ENCODE assay signal across 1 cellular context in the genomic region with DNA sequence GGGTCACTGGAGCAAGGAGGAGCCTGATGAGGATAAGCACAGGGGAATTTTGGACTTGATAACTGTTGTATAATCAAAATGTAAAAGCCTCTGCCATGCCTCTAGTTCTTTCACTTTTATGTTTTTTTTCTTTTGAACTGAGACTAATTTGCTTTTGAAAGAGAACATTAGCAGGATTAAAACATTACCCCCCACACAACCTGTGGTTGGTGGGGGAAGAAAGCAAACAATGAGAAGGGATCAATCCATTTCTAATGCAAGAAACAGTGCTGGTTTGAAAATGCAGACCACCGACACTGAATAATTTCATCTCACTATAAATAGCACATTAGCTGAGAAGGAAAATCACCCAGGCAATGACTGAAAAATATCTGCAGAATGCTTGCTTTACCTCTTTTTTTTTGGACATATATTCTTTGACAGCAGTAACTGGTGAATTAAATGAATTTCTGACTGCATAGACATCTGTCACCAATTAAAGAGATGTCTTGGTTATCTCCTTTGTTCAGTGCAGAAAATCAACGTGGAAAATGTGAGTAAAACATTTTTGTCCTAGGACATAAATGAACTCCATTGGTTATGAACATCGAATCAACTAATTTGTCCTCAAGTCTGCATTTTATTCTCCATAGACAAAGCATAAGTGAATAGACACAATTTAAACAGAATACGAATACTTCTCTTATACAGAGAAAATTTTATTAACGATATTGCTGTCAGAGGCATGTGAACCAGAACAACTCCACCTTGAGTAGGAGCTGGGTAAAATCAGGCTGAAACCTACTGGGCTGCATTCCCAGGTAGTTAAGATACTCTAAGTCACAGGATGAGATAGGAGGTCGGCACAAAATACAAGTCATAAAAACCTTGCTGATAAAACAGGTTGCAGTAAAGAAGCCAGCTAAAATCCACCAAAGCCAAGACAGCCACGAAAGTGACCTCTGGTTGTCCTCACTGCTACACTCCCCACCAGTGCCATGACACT.
A peak's percentile ranks its signal among the peaks of the same experiment; 100 is the strongest.
TF ChIP-seq lines count a peak whose summit lies in the region.

No MANE protein-coding gene starts in this region.

TF ChIP-seq in K562, 482 proteins besides CTCF, POLR2A, EP300 and RAD21:
- TF ChIP-seq ZSCAN29 (IDR thresholded peaks at IDR 0.05) (peak; percentile 74), RFX1 (IDR thresholded peaks at IDR 0.05) (peak; percentile 40; the same call in 1 of the 2 replicates), PTTG1 (tag; IDR thresholded peaks at IDR 0.05; ENCODE audit: low read depth) (no peak), MTF1 (CRISPR knock-in tag; IDR thresholded peaks at IDR 0.05; ENCODE audit: borderline replicate concordance) (no peak), STAT5B (CRISPR knock-in tag; IDR thresholded peaks at IDR 0.05) (no peak), MEIS2 (IDR thresholded peaks at IDR 0.05; ENCODE audit: partially characterized antibody) (no peak), RBM17 (IDR thresholded peaks at IDR 0.05; ENCODE audit: borderline replicate concordance, low read depth, low read length) (no peak)
- TF ChIP-seq, protein P1, sequence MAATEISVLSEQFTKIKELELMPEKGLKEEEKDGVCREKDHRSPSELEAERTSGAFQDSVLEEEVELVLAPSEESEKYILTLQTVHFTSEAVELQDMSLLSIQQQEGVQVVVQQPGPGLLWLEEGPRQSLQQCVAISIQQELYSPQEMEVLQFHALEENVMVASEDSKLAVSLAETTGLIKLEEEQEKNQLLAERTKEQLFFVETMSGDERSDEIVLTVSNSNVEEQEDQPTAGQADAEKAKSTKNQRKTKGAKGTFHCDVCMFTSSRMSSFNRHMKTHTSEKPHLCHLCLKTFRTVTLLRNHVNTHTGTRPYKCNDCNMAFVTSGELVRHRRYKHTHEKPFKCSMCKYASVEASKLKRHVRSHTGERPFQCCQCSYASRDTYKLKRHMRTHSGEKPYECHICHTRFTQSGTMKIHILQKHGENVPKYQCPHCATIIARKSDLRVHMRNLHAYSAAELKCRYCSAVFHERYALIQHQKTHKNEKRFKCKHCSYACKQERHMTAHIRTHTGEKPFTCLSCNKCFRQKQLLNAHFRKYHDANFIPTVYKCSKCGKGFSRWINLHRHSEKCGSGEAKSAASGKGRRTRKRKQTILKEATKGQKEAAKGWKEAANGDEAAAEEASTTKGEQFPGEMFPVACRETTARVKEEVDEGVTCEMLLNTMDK (IDR thresholded peaks at IDR 0.05; ENCODE audit: borderline replicate concordance, insufficient read depth, low read depth, low read length, poor library complexity, severe bottlenecking) = peak; percentile 28
- TF ChIP-seq, protein P2, sequence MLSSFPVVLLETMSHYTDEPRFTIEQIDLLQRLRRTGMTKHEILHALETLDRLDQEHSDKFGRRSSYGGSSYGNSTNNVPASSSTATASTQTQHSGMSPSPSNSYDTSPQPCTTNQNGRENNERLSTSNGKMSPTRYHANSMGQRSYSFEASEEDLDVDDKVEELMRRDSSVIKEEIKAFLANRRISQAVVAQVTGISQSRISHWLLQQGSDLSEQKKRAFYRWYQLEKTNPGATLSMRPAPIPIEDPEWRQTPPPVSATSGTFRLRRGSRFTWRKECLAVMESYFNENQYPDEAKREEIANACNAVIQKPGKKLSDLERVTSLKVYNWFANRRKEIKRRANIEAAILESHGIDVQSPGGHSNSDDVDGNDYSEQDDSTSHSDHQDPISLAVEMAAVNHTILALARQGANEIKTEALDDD (IDR thresholded peaks at IDR 0.05) = peak; percentile 60; the same call in 1 of the 2 replicates
